In genomic region chr1:21634481-21635137, GRCh38 we compare ENCODE assay signal across 1 cellular context.
TF ChIP-seq lines count a peak whose summit lies in the region.

No MANE protein-coding gene starts in this region.

TF ChIP-seq in WTC11, 78 proteins besides CTCF, POLR2A, EP300 and RAD21 (continued from another document):
- TF ChIP-seq, protein P1, sequence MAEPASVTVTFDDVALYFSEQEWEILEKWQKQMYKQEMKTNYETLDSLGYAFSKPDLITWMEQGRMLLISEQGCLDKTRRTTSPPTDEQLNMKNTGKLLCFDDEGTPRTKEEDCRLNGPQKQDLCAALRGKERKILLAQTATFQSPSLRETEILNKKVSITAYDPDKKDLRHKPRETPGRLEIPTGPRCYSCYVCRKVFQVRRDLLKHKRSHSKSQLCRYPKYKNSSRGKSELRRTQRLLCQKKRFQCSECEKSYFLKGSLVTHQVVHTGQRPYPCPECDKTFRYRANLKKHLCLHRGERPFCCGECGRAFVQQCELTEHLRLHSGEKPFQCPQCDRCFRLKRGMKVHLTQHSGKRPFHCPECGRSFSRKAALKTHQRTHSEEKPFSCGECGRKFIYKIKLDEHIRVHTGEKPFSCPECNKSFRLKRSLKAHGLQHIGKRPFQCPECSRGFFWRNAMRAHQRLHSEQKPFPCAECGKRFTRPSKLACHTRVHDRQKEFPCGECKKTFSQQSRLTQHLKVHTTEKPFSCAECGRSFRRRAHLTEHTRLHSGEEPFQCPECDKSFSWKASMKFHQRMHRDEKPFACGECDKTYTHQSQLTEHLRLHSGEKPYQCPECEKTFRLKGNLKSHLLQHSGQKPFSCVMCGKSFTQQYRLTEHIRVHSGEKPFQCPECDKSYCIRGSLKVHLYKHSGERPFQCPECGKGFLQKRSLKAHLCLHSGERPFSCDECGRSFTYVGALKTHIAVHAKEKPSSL (CRISPR knock-in tag; conservative IDR thresholded peaks at IDR 0.05), result no peak
- TF ChIP-seq CBFB (CRISPR knock-in tag; IDR thresholded peaks at IDR 0.05; ENCODE audit: low read depth), result no peak
- TF ChIP-seq FOXJ3 (CRISPR knock-in tag; IDR thresholded peaks at IDR 0.05; ENCODE audit: borderline replicate concordance), result no peak
- TF ChIP-seq ZNF281 (CRISPR knock-in tag; IDR thresholded peaks at IDR 0.05), result no peak
- TF ChIP-seq KAT7 (CRISPR knock-in tag; IDR thresholded peaks at IDR 0.05; ENCODE audit: borderline replicate concordance), result no peak
